Comparison of ENCODE assay signal across 1 cellular context in the genomic region with DNA sequence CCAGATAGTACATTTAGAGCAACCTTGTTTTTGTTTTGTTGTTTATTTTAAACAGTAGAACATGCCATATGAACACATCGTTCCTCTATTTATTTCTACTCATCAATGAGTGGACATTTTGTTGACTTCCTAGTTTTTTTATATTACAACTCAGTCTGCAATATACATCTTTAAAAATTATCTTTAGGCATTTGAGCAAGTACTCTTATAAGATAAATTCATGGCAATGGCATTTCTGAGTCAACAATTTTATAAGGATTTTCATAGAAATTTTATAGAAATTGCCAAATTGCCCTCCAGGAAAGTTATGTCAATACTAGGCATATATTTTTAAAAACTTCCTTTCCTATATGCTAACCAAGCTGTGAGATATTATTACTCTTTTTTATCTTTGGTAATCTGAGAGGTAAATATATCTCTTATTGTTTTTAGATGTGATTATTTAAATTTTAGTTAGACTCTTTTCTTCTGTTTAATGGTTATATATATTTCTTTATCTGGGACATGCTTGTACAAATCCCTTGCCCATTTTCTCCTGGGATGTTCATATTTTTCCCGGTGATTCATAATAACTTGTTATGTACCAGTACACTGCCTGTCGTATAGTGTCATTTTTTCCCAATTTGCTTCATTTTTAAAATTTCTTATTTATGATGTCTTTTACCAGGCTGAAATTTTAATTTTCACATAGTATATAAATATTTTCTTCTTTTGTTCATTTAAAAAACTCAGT.
TF ChIP-seq lines count a peak whose summit lies in the region.

No MANE protein-coding gene starts in this region.

TF ChIP-seq in K562, 482 proteins besides CTCF, POLR2A, EP300 and RAD21 (continued from another document):
- TF ChIP-seq, protein P1, sequence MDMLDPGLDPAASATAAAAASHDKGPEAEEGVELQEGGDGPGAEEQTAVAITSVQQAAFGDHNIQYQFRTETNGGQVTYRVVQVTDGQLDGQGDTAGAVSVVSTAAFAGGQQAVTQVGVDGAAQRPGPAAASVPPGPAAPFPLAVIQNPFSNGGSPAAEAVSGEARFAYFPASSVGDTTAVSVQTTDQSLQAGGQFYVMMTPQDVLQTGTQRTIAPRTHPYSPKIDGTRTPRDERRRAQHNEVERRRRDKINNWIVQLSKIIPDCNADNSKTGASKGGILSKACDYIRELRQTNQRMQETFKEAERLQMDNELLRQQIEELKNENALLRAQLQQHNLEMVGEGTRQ (CRISPR knock-in tag; IDR thresholded peaks at IDR 0.05), result no peak
- TF ChIP-seq RBFOX2 (IDR thresholded peaks at IDR 0.05; ENCODE audit: low read depth, low read length) (no peak), RNF2 (IDR thresholded peaks at IDR 0.05) (no peak), ZBTB26 (CRISPR knock-in tag; IDR thresholded peaks at IDR 0.05) (no peak), BACH1 (tag; IDR thresholded peaks at IDR 0.05) (no peak), RBM15 (IDR thresholded peaks at IDR 0.05; ENCODE audit: insufficient read depth, low read length) (no peak), FIP1L1 (IDR thresholded peaks at IDR 0.05; ENCODE audit: low read depth, low read length, poor library complexity, severe bottlenecking) (no peak), SRF (CRISPR knock-in tag; IDR thresholded peaks at IDR 0.05) (no peak), HDGF (IDR thresholded peaks at IDR 0.05) (no peak), CBX5 (IDR thresholded peaks at IDR 0.05; ENCODE audit: borderline replicate concordance, low read depth) (no peak), SIN3A (IDR thresholded peaks at IDR 0.05; ENCODE audit: borderline replicate concordance in 2 of 2, control insufficient read depth in 1 of 2, low read depth in 2 of 2, low read length in 2 of 2) (no peak), BRF2 (IDR thresholded peaks at IDR 0.05; ENCODE audit: borderline replicate concordance, insufficient read depth, insufficient read length) (no peak), TBL1XR1 (IDR thresholded peaks at IDR 0.05; ENCODE audit: low read length in 2 of 2) (no peak)
- TF ChIP-seq, protein P2, sequence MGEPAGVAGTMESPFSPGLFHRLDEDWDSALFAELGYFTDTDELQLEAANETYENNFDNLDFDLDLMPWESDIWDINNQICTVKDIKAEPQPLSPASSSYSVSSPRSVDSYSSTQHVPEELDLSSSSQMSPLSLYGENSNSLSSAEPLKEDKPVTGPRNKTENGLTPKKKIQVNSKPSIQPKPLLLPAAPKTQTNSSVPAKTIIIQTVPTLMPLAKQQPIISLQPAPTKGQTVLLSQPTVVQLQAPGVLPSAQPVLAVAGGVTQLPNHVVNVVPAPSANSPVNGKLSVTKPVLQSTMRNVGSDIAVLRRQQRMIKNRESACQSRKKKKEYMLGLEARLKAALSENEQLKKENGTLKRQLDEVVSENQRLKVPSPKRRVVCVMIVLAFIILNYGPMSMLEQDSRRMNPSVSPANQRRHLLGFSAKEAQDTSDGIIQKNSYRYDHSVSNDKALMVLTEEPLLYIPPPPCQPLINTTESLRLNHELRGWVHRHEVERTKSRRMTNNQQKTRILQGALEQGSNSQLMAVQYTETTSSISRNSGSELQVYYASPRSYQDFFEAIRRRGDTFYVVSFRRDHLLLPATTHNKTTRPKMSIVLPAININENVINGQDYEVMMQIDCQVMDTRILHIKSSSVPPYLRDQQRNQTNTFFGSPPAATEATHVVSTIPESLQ (CRISPR knock-in tag; IDR thresholded peaks at IDR 0.05), result no peak
- TF ChIP-seq, protein P3, sequence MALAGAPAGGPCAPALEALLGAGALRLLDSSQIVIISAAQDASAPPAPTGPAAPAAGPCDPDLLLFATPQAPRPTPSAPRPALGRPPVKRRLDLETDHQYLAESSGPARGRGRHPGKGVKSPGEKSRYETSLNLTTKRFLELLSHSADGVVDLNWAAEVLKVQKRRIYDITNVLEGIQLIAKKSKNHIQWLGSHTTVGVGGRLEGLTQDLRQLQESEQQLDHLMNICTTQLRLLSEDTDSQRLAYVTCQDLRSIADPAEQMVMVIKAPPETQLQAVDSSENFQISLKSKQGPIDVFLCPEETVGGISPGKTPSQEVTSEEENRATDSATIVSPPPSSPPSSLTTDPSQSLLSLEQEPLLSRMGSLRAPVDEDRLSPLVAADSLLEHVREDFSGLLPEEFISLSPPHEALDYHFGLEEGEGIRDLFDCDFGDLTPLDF (CRISPR knock-in tag; IDR thresholded peaks at IDR 0.05), result no peak
